In the genomic region with DNA sequence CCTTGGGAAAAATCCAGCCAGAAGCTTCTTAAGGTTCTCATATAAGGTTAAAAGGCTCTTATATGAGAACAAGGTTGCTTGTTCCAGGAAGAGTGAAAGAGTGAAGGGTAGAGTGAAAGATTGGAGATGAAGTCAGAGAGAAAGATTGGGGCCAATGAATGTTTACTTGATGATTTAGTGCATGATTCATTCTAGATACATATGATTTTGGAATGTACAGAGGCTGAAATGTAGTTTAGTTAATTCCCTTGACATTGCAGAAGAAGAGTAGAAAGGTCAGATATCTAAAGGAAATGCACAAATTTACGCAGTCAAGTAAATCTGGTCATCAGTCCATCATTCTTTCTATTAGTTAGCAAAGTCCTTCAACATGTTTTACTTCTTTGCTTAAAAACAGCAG, we compare ENCODE assay signal across 18 cellular contexts.
"Had no signal": no experiment of that assay in that cellular context is flagged by ENCODE, and none has a peak within 500 bp of the region (broad histone marks: within the 10 kb centered on the region; RNA-seq: fewer than 3 reads in every experiment).

No MANE protein-coding gene starts in this region.

- H3K4me3 ChIP-seq: adrenal gland, pancreas, spleen, thoracic aorta, upper lobe of left lung had no signal

- H3K4me1 ChIP-seq: adrenal gland, pancreas, spleen, upper lobe of left lung had no signal

- H3K27me3 ChIP-seq: adrenal gland, pancreas, spleen, upper lobe of left lung had no signal

- H3K27ac ChIP-seq: adrenal gland, epithelial cell of prostate, pancreas, spleen, thoracic aorta, upper lobe of left lung had no signal

- H3K36me3 ChIP-seq: adrenal gland, pancreas, spleen, thoracic aorta, upper lobe of left lung had no signal

- H3K9me3 ChIP-seq: adrenal gland, pancreas, thoracic aorta, upper lobe of left lung had no signal

- ATAC-seq: activated CD4-positive, CD25-positive, alpha-beta regulatory T cell treated with anti-CD3 and anti-CD28 coated beads, Interleukin-2, amount 50 U/mL, for 24 hours; activated T-cell treated with anti-CD3 and anti-CD28 coated beads, Interleukin-2, amount 50 U/mL, for 4 hours; naive thymus-derived CD8-positive, alpha-beta T cell; pancreas; sciatic nerve; stimulated activated memory B cell treated with anti-CD40 and anti-IgM and Interleukin-4, amounts not matched to agents 10 μg/mL and 1 μg/mL and 100 μg/mL, for 72 hours had no signal

- DNase-seq: activated CD4-positive, alpha-beta T cell treated with anti-CD3 and anti-CD28 coated beads, Interleukin-2, amount 10 ng/mL, durations not matched to agents 7 days and 5 days; activated CD8-positive, alpha-beta memory T cell treated with anti-CD3 and anti-CD28 coated beads, Interleukin-2, amount 50 U/mL, for 4 hours; activated effector memory CD4-positive, alpha-beta T cell treated with Interleukin-2 at 50 U/mL for 16 hours; activated T-cell treated with anti-CD3 and anti-CD28 coated beads, Interleukin-2, amount 50 U/mL, for 4 hours; adrenal gland; caudate nucleus; endodermal cell; mesendoderm; naive thymus-derived CD8-positive, alpha-beta T cell; pancreas; spleen; stimulated activated CD4-positive, alpha-beta T cell treated with anti-CD3 and anti-CD28 coated beads, Interleukin-4, amount 100 ng/mL, for 4 hours; upper lobe of left lung had no signal

- FAIRE-seq: pancreas had no signal
